ENCODE assay signal across 16 cellular contexts in genomic region chr9:95499101-95499676, GRCh38. TPM values are rescaled to one million over a fixed set of nuclear protein-coding genes. Genes with fewer than 3 reads are reported as not detected.
DNase-seq lines count a peak whose midpoint lies in the region; ATAC-seq and TF ChIP-seq lines count a peak whose summit lies in the region.
"Had no signal": no experiment of that assay in that cellular context is flagged by ENCODE, and none has a peak within 500 bp of the region (broad histone marks: within the 10 kb centered on the region; RNA-seq: fewer than 3 reads in every experiment).

No MANE protein-coding gene starts in this region.

- no peak for ATAC-seq in HG02884 (IDR thresholded peaks at IDR 0.05; ENCODE audit: unreplicated experiment)
- ATAC-seq: SK-N-SH treated with all-trans-retinoic acid at 6 μM for 48 hours had no signal

- intact Hi-C loops in posterior vena cava (cut with DNase I) = no loop called here

- H3K27me3 ChIP-seq in tibial nerve = no peaks in the 10 kb centered on the region
- H3K27me3 ChIP-seq: BE2C had no signal

- TF ChIP-seq CTCF in HEK293 (tag by site-specific recombination; IDR thresholded peaks at IDR 0.05) = no peak
- TF ChIP-seq CTCF in glutamatergic neuron (IDR thresholded peaks at IDR 0.05; ENCODE audit: partially characterized antibody, unreplicated experiment) = no peak
- TF ChIP-seq CTCF in tibial nerve (IDR thresholded peaks at IDR 0.05) = no peak

- TF ChIP-seq EP300 in tibial nerve (IDR thresholded peaks at IDR 0.05) = no peak

- H3K9me3 ChIP-seq in HEK293 (ENCODE audit: control insufficient read depth, insufficient read depth, low read depth, low read length) = no peaks in the 10 kb centered on the region
- no peaks in the 10 kb centered on the region for H3K9me3 ChIP-seq in tibial nerve
- H3K9me3 ChIP-seq: BE2C had no signal

- H3K36me3 Mint-ChIP-seq in glutamatergic neuron (ENCODE audit: unreplicated experiment) = no peaks in the 10 kb centered on the region
- H3K36me3 Mint-ChIP-seq in activated T-cell treated with anti-CD3 and anti-CD28 coated beads, Interleukin-2, amount 50 U/mL, for 24 hours (ENCODE audit: low read depth) = no peaks in the 10 kb centered on the region

- H3K4me3 ChIP-seq in HEK293 (ENCODE audit: low read depth, low read length) = no peak overlapping the region
- no peak overlapping the region for H3K4me3 ChIP-seq in tibial nerve

- no peak for TF ChIP-seq POLR2A in tibial nerve (IDR thresholded peaks at IDR 0.05)

- H3K4me1 Mint-ChIP-seq in glutamatergic neuron (ENCODE audit: low read depth, unreplicated experiment) = peaks cover 72% of the 10 kb centered on the region
- H3K4me1 Mint-ChIP-seq in activated T-cell treated with anti-CD3 and anti-CD28 coated beads, Interleukin-2, amount 50 U/mL, for 24 hours (ENCODE audit: low read depth) = peaks cover 70% of the 10 kb centered on the region

- peaks cover 0 to 10% of the 10 kb centered on the region in 2 experiments; a peak in 1 of 3 replicates for H3K36me3 ChIP-seq in HEK293 (ENCODE audit: control insufficient read depth in 2 of 2, insufficient read depth in 1 of 2, low read length in 2 of 2)
- H3K36me3 ChIP-seq in tibial nerve = peaks cover 0 to 7% (median 0%) of the 10 kb centered on the region in 3 donors

- no peaks in the 10 kb centered on the region for H3K4me1 ChIP-seq in HEK293 (ENCODE audit: control insufficient read depth, insufficient read depth, low read length)
- peaks cover 0 to 96% (median 27%) of the 10 kb centered on the region in 4 donors for H3K4me1 ChIP-seq in tibial nerve

- peak; percentile 47 for DNase-seq in SW480 (ENCODE audit: low spot score)
- no peak for DNase-seq in glutamatergic neuron
- DNase-seq in posterior vena cava (ENCODE audit: low spot score) = peak; percentile 5
- DNase-seq in activated T-cell treated with anti-CD3 and anti-CD28 coated beads, Interleukin-2, amount 50 U/mL, for 24 hours = no peak
- DNase-seq in tibial nerve (ENCODE audit: low spot score in 2 of 2) = no peak
- no peak for DNase-seq in GM19240 (ENCODE audit: insufficient read length, low spot score)
- DNase-seq: BE2C; CD8-positive, alpha-beta memory T cell; DND-41; GF-D8; NCI-H1048; NCI-H226; NK-92 treated with Interleukin-12 subunit alpha and Interleukin-12 subunit beta, amount 100 ng/mL, for 24 hours had no signal

- peaks cover 12% of the 10 kb centered on the region for H3K27me3 Mint-ChIP-seq in glutamatergic neuron (ENCODE audit: unreplicated experiment)
- no peaks in the 10 kb centered on the region for H3K27me3 Mint-ChIP-seq in activated T-cell treated with anti-CD3 and anti-CD28 coated beads, Interleukin-2, amount 50 U/mL, for 24 hours

- CTCF ChIA-PET in HEK293 (lab: Yijun Ruan, JAX) = interaction anchor here (1.1 kb wide), 1 partner anchor 10 kb away, joined by 3 read pairs; no protein-coding TSS in a partner anchor

- H3K9me3 Mint-ChIP-seq in glutamatergic neuron (ENCODE audit: unreplicated experiment) = peaks cover 3% of the 10 kb centered on the region
- no peaks in the 10 kb centered on the region for H3K9me3 Mint-ChIP-seq in activated T-cell treated with anti-CD3 and anti-CD28 coated beads, Interleukin-2, amount 50 U/mL, for 24 hours
- H3K9me3 Mint-ChIP-seq: CD8-positive, alpha-beta memory T cell had no signal

- no peak overlapping the region for H3K27ac Mint-ChIP-seq in glutamatergic neuron (ENCODE audit: unreplicated experiment)
- H3K27ac Mint-ChIP-seq in activated T-cell treated with anti-CD3 and anti-CD28 coated beads, Interleukin-2, amount 50 U/mL, for 24 hours = no peak overlapping the region

- POLR2A ChIA-PET in HEK293 (lab: Yijun Ruan, JAX) = interaction anchor here (1.8 kb wide), 1 partner anchor 10 kb away, joined by 5 read pairs; no protein-coding TSS in a partner anchor

- peak overlapping the region; percentile 31 for H3K4me3 Mint-ChIP-seq in glutamatergic neuron (ENCODE audit: unreplicated experiment)
- H3K4me3 Mint-ChIP-seq in activated T-cell treated with anti-CD3 and anti-CD28 coated beads, Interleukin-2, amount 50 U/mL, for 24 hours = no peak overlapping the region

- H3K27ac ChIP-seq in HEK293 (ENCODE audit: extremely low read depth, low read depth, low read length) (no peak overlapping the region), tibial nerve (peak overlapping the region in 2 of 4 donors; percentile 26 to 67)

- WGBS in tibial nerve, 2 donors = 49 to 63% methylated on average over 4 of the region's 4 CpGs

TF ChIP-seq in HEK293, 187 proteins besides CTCF, POLR2A, EP300 and RAD21:
- no peak for TF ChIP-seq KLF9 (tag by site-specific recombination; IDR thresholded peaks at IDR 0.05; ENCODE audit: low read depth)
- TF ChIP-seq ZFHX2 (tag by site-specific recombination; conservative IDR thresholded peaks at IDR 0.05) = peak; percentile 76
- TF ChIP-seq EGR2 (tag by site-specific recombination; IDR thresholded peaks at IDR 0.05; ENCODE audit: low read depth) = peak; percentile 56

RNA-seq across cellular contexts. Expression of gene PTCH1, which starts 17.6 kb away (rescaled TPM):
- total RNA-seq in glutamatergic neuron (ENCODE audit: unreplicated experiment) = 104 TPM
- total RNA-seq in posterior vena cava = 10 to 100 TPM in 1 of 2 donors, 1 to 10 TPM in 1; 4.6 to 13.2 TPM
- total RNA-seq in tibial nerve = 100 to 1,000 TPM in 1 of 4 donors, 10 to 100 TPM in 3; 39.0 to 173 (median 86.6) TPM

Comparison
In these comparisons a context has a peak if more than half of its experiments do, and no peak if none do; other contexts are left out.
1. DNase-seq: peak in SW480 (single experiment) and posterior vena cava (single experiment); none in glutamatergic neuron (single experiment), activated T-cell treated with anti-CD3 and anti-CD28 coated beads, Interleukin-2, amount 50 U/mL, for 24 hours (single experiment), tibial nerve (0 of 2) and GM19240 (single experiment).